In the genomic region with DNA sequence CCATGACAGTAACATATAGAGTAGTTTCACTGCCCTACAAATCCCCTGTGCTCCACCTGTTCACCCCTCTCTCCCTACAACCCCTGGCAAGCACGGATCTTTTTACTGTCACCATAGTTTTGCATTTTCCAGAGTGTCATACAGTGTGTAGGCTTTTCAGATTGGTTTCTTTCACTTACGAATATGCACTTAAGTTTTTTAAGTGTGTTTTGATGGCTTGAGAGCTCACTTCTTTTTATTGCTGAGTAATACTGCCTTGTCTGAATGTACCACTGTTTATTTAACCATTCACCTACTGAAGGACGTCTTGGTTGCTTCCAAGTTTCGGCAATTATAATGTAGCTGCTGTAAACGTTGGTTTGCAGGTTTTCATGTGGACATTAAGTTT, we compare ENCODE assay signal across 9 cellular contexts.
A peak's percentile ranks its signal among the peaks of the same experiment; 100 is the strongest.
DNase-seq lines count a peak whose midpoint lies in the region; ATAC-seq and TF ChIP-seq lines count a peak whose summit lies in the region.
"Had no signal": no experiment of that assay in that cellular context is flagged by ENCODE, and none has a peak within 500 bp of the region (broad histone marks: within the 10 kb centered on the region; RNA-seq: fewer than 3 reads in every experiment).

No MANE protein-coding gene starts in this region.

- DNase-seq in HT1080 (ENCODE audit: low read depth) = peak; percentile 57
- DNase-seq in thoracic aorta (ENCODE audit: low spot score) = no peak
- no peak for DNase-seq in posterior cingulate gyrus
- DNase-seq in SW 1271 (lab: John Stamatoyannopoulos, UW) = no peak
- DNase-seq in HK-2 (ENCODE audit: unreplicated experiment) = no peak

- H3K27me3 ChIP-seq in duodenal mucosa (ENCODE audit: control insufficient read depth in 1 of 2, insufficient read depth in 2 of 2, low read length in 2 of 2) (no peaks in the 10 kb centered on the region), thoracic aorta (replicated peaks; ENCODE audit: insufficient read depth) (no peaks in the 10 kb centered on the region)

- H3K36me3 ChIP-seq in duodenal mucosa (ENCODE audit: control insufficient read depth in 1 of 2, insufficient read depth in 2 of 2, low read length in 2 of 2) (no peaks in the 10 kb centered on the region), thoracic aorta (no peaks in the 10 kb centered on the region)

- H3K4me1 ChIP-seq in duodenal mucosa (ENCODE audit: control insufficient read depth in 1 of 2, insufficient read depth in 2 of 2, low read length in 2 of 2) = no peaks in the 10 kb centered on the region
- peaks cover 16 to 32% of the 10 kb centered on the region in 2 donors for H3K4me1 ChIP-seq in thoracic aorta (ENCODE audit: control insufficient read depth in 1 of 2, low read depth in 2 of 2)
- H3K4me1 ChIP-seq: parathyroid adenoma had no signal

- intact Hi-C loops in posterior cingulate gyrus (cut with DNase I) = no loop called here

- H3K9me3 ChIP-seq in duodenal mucosa (ENCODE audit: control insufficient read depth in 1 of 2, low read length in 2 of 2) (no peaks in the 10 kb centered on the region), thoracic aorta (no peaks in the 10 kb centered on the region)

- peak overlapping the region; percentile 30 to 52 for H3K4me3 ChIP-seq in duodenal mucosa (ENCODE audit: low read depth in 1 of 2, low read length in 2 of 2)
- H3K4me3 ChIP-seq in thoracic aorta = peak overlapping the region; percentile 73

- no peak for TF ChIP-seq CTCF in thoracic aorta (IDR thresholded peaks at IDR 0.05)

- H3K9ac ChIP-seq in duodenal mucosa (ENCODE audit: low read depth in 1 of 2, low read length in 2 of 2) = no peak overlapping the region
- H3K9ac ChIP-seq: parathyroid adenoma had no signal

- H3K27ac ChIP-seq in duodenal mucosa (ENCODE audit: low read depth, low read length) (no peak overlapping the region), thoracic aorta (peak overlapping the region; percentile 70)
- H3K27ac ChIP-seq: parathyroid adenoma had no signal

- peak; percentile 37 for ATAC-seq in GM18498 (IDR thresholded peaks at IDR 0.05; ENCODE audit: unreplicated experiment)
- peak; percentile 29 for ATAC-seq in GM21447 (IDR thresholded peaks at IDR 0.05; ENCODE audit: unreplicated experiment)
- ATAC-seq in thoracic aorta (ENCODE audit: insufficient number of reproducible peaks, low FRiP score, low read depth) = no peak
